ENCODE assay signal across 21 cellular contexts in the genomic region with DNA sequence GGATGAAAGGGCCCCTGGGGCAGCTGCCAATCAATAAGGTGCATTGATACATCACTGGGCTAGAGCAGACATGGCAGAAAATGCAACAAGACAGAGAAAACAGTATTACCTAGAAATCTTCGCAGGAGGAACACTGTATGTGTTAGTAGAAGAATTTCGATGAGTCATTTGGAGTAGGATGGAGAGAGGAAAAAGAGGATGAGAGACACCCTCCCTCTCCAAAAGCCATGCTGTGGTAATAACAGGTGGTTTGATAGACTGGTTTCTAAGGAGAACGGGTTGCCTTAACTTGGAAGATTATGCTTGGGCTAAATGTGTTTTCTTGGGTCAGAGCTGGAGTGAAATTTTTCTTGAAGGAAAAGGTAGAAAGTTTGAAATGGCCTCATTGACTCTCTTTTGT.
DNase-seq lines count a peak whose midpoint lies in the region; ATAC-seq and TF ChIP-seq lines count a peak whose summit lies in the region.
"Had no signal": no experiment of that assay in that cellular context is flagged by ENCODE, and none has a peak within 500 bp of the region (broad histone marks: within the 10 kb centered on the region; RNA-seq: fewer than 3 reads in every experiment).

No MANE protein-coding gene starts in this region.

- no peak overlapping the region for H2AFZ ChIP-seq in IMR-90 (replicated peaks; ENCODE audit: low read length, poor library complexity)

- H2BK5ac ChIP-seq in IMR-90 (ENCODE audit: low read depth, low read length, poor library complexity, severe bottlenecking): no peak overlapping the region

- no peak overlapping the region for H3K27ac ChIP-seq in IMR-90 (ENCODE audit: insufficient read depth, low read length)
- H3K27ac ChIP-seq in uterus: no peak overlapping the region
- H3K27ac ChIP-seq: RWPE1, SK-N-MC had no signal

- H3K9ac ChIP-seq in IMR-90 (ENCODE audit: low read depth, low read length): no peak overlapping the region

- no peak for TF ChIP-seq CTCF in IMR-90 (conservative IDR thresholded peaks at IDR 0.05; ENCODE audit: low read depth, low read length)
- TF ChIP-seq CTCF in glutamatergic neuron (IDR thresholded peaks at IDR 0.05; ENCODE audit: partially characterized antibody, unreplicated experiment): no peak
- TF ChIP-seq CTCF in uterus (IDR thresholded peaks at IDR 0.05): no peak

- no peak overlapping the region for H3K18ac ChIP-seq in IMR-90 (ENCODE audit: low read depth, low read length)

- intact Hi-C loops in IMR-90 (cut with micrococcal nuclease) (no loop called here), uterus (cut with DNase I; ENCODE audit: low total_unique reads) (no loop called here)

- TF ChIP-seq RAD21 in IMR-90 (IDR thresholded peaks at IDR 0.05; ENCODE audit: low read length): no peak

- H3K4me2 ChIP-seq in IMR-90 (ENCODE audit: low read depth, low read length): no peak overlapping the region

- H4K5ac ChIP-seq in IMR-90 (ENCODE audit: low read depth, low read length): no peak overlapping the region

- no peak overlapping the region for H3K4me3 ChIP-seq in IMR-90 (ENCODE audit: insufficient read depth, low read depth, low read length)
- no peak overlapping the region for H3K4me3 ChIP-seq in uterus
- H3K4me3 ChIP-seq: SK-N-MC had no signal

- in situ Hi-C loops in IMR-90 (cut with MboI; ENCODE audit: low sequenced_read_pairs): no loop called here

- dilution Hi-C loops in IMR-90 (cut with HindIII; ENCODE audit: low sequenced_read_pairs, unreplicated experiment): no loop called here

- H3K27me3 Mint-ChIP-seq in glutamatergic neuron (ENCODE audit: unreplicated experiment): peaks cover 3% of the 10 kb centered on the region
- H3K27me3 Mint-ChIP-seq in stimulated activated memory B cell treated with anti-CD40 and anti-IgM and Interleukin-4, amounts not matched to agents 10 μg/mL and 1 μg/mL and 100 μg/mL, for 72 hours: no peaks in the 10 kb centered on the region
- H3K27me3 Mint-ChIP-seq: CD4-positive, CD25-positive, alpha-beta regulatory T cell had no signal

- no peak overlapping the region for H4K91ac ChIP-seq in IMR-90 (ENCODE audit: insufficient read depth, low read depth, low read length)

- peak; percentile 44; the same call in 1 of the 2 replicates for ATAC-seq in IMR-90 (ENCODE audit: low read depth)
- ATAC-seq in stimulated activated memory B cell treated with anti-CD40 and anti-IgM and Interleukin-4, amounts not matched to agents 10 μg/mL and 1 μg/mL and 100 μg/mL, for 72 hours: no peak

- H2BK120ac ChIP-seq in IMR-90 (ENCODE audit: low read depth, low read length): no peak overlapping the region

- peak overlapping the region; percentile 0 for H3K4me3 Mint-ChIP-seq in glutamatergic neuron (ENCODE audit: unreplicated experiment)
- H3K4me3 Mint-ChIP-seq in stimulated activated memory B cell treated with anti-CD40 and anti-IgM and Interleukin-4, amounts not matched to agents 10 μg/mL and 1 μg/mL and 100 μg/mL, for 72 hours: no peak overlapping the region
- H3K4me3 Mint-ChIP-seq: CD4-positive, CD25-positive, alpha-beta regulatory T cell had no signal

- H3K9me3 ChIP-seq in IMR-90 (ENCODE audit: control insufficient read depth, insufficient read depth, low read length) (no peaks in the 10 kb centered on the region), uterus (no peaks in the 10 kb centered on the region)
- H3K9me3 ChIP-seq: BE2C, Caco-2 had no signal

- no peak overlapping the region for H2AK9ac ChIP-seq in IMR-90 (replicated peaks; ENCODE audit: low read depth, low read length, poor library complexity)

- peaks cover 7% of the 10 kb centered on the region for H3K36me3 Mint-ChIP-seq in glutamatergic neuron (ENCODE audit: unreplicated experiment)
- H3K36me3 Mint-ChIP-seq in stimulated activated memory B cell treated with anti-CD40 and anti-IgM and Interleukin-4, amounts not matched to agents 10 μg/mL and 1 μg/mL and 100 μg/mL, for 72 hours: no peaks in the 10 kb centered on the region
- H3K36me3 Mint-ChIP-seq: CD4-positive, CD25-positive, alpha-beta regulatory T cell had no signal

- BruUV-seq in IMR-90 (replicated peaks; lab: Mats Ljungman, UMichigan): no TSS peak

- H3K36me3 ChIP-seq in IMR-90 (ENCODE audit: control insufficient read depth, insufficient read depth, low read length): no peaks in the 10 kb centered on the region
- H3K36me3 ChIP-seq in uterus: no peaks in the 10 kb centered on the region
- H3K36me3 ChIP-seq: BE2C had no signal

- H3K79me1 ChIP-seq in IMR-90 (ENCODE audit: low read depth in 1 of 2, low read length in 2 of 2): no peaks in the 10 kb centered on the region

- H3K56ac ChIP-seq in IMR-90 (ENCODE audit: extremely low read depth, insufficient read depth, low read length): no peak overlapping the region

- H3K9me1 ChIP-seq in IMR-90 (ENCODE audit: insufficient read depth, low read length): no peaks in the 10 kb centered on the region

- WGBS in IMR-90 (ENCODE audit: extremely low coverage in 2 of 2, insufficient read length in 1 of 2), 2 experiments: no CpG with 5 or more reads among the region's 3 CpGs

- H3K23ac ChIP-seq in IMR-90 (ENCODE audit: low read depth, low read length): no peak overlapping the region

- H3K27ac Mint-ChIP-seq in glutamatergic neuron (ENCODE audit: unreplicated experiment): no peak overlapping the region
- H3K27ac Mint-ChIP-seq in stimulated activated memory B cell treated with anti-CD40 and anti-IgM and Interleukin-4, amounts not matched to agents 10 μg/mL and 1 μg/mL and 100 μg/mL, for 72 hours: peak overlapping the region; percentile 10

- CTCF ChIA-PET in IMR-90 (lab: Yijun Ruan, JAX): no interaction called here

- no peak overlapping the region for H3K4ac ChIP-seq in IMR-90 (ENCODE audit: low read depth, low read length)

- H3K4me1 ChIP-seq in IMR-90 (ENCODE audit: control insufficient read depth, insufficient read depth, low read length): peaks cover 4% of the 10 kb centered on the region
- H3K4me1 ChIP-seq in uterus: no peaks in the 10 kb centered on the region
- H3K4me1 ChIP-seq: Caco-2 had no signal

- H4K20me1 ChIP-seq in IMR-90 (ENCODE audit: insufficient read depth, low read length): no peaks in the 10 kb centered on the region

- TF ChIP-seq POLR2A in IMR-90 (IDR thresholded peaks at IDR 0.05; ENCODE audit: low read depth, low read length) (no peak), uterus (IDR thresholded peaks at IDR 0.05) (no peak)

- POLR2A ChIA-PET in IMR-90 (lab: Charles Lee; ENCODE audit: unreplicated experiment): no interaction called here

- peak; percentile 17 for DNase-seq in ELR (ENCODE audit: low read depth)
- peak; percentile 50 for DNase-seq in IMR-90
- peak; percentile 71 for DNase-seq in glutamatergic neuron
- no peak for DNase-seq in UCSD-AML1 (lab: John Stamatoyannopoulos, UW; ENCODE audit: unreplicated experiment)
- no peak for DNase-seq in NCI-H345 treated with DMSO at 0.1 percent for 48 hours (lab: John Stamatoyannopoulos, UW; ENCODE audit: unreplicated experiment)
- no peak for DNase-seq in uterus
- DNase-seq: BE2C; Caco-2; CD4-positive, CD25-positive, alpha-beta regulatory T cell; DND-41; GOT3; Karpas-422; NCI-H1694 treated with DMSO at 0.1 percent for 48 hours; NCI-H2081 treated with DMSO at 0.1 percent for 48 hours; NCI-H2171 treated with DMSO at 0.1 percent for 48 hours; NCI-H774; NK-92 treated with Interleukin-12 subunit alpha and Interleukin-12 subunit beta, amount 100 ng/mL, for 24 hours; SHP77 treated with DMSO at 0.1 percent for 48 hours had no signal

- H2AK5ac ChIP-seq in IMR-90 (ENCODE audit: low read depth, low read length): no peak overlapping the region

- H3K4me1 Mint-ChIP-seq in glutamatergic neuron (ENCODE audit: low read depth, unreplicated experiment): peaks cover 20% of the 10 kb centered on the region
- no peaks in the 10 kb centered on the region for H3K4me1 Mint-ChIP-seq in stimulated activated memory B cell treated with anti-CD40 and anti-IgM and Interleukin-4, amounts not matched to agents 10 μg/mL and 1 μg/mL and 100 μg/mL, for 72 hours
- H3K4me1 Mint-ChIP-seq: CD4-positive, CD25-positive, alpha-beta regulatory T cell had no signal

- no peak overlapping the region for H2BK20ac ChIP-seq in IMR-90 (ENCODE audit: low read depth, low read length)

- no peak overlapping the region for H4K8ac ChIP-seq in IMR-90 (ENCODE audit: low read depth in 2 of 2, low read length in 2 of 2)

- peaks cover 8% of the 10 kb centered on the region for H3K9me3 Mint-ChIP-seq in glutamatergic neuron (ENCODE audit: unreplicated experiment)
- no peaks in the 10 kb centered on the region for H3K9me3 Mint-ChIP-seq in stimulated activated memory B cell treated with anti-CD40 and anti-IgM and Interleukin-4, amounts not matched to agents 10 μg/mL and 1 μg/mL and 100 μg/mL, for 72 hours

- H3K27me3 ChIP-seq in IMR-90 (ENCODE audit: control insufficient read depth, insufficient read depth, low read length): no peaks in the 10 kb centered on the region
- H3K27me3 ChIP-seq in uterus: no peaks in the 10 kb centered on the region
- H3K27me3 ChIP-seq: BE2C had no signal

- H3K14ac ChIP-seq in IMR-90 (replicated peaks; ENCODE audit: low read depth, low read length): no peak overlapping the region

- no peak overlapping the region for H2BK15ac ChIP-seq in IMR-90 (ENCODE audit: low read depth, low read length)

TF ChIP-seq in IMR-90, 13 proteins besides CTCF, POLR2A, EP300 and RAD21:
- TF ChIP-seq CEBPB (IDR thresholded peaks at IDR 0.05; ENCODE audit: low read depth, low read length) (no peak), NFE2L2 (IDR thresholded peaks at IDR 0.05; ENCODE audit: low read depth, low read length) (peak; percentile 70)

Comparison
In these comparisons a context has a peak if more than half of its experiments do, and no peak if none do; other contexts are left out.
1. DNase-seq: peak in ELR (single experiment), IMR-90 (single experiment) and glutamatergic neuron (single experiment); none in UCSD-AML1 (single experiment), NCI-H345 treated with DMSO at 0.1 percent for 48 hours (single experiment) and uterus (0 of 2).